ENCODE assay signal across 18 cellular contexts in genomic region chr2:102369866-102370265, GRCh38. TPM values are rescaled to one million over a fixed set of nuclear protein-coding genes. Genes with fewer than 3 reads are reported as not detected.
DNase-seq lines count a peak whose midpoint lies in the region; ATAC-seq and TF ChIP-seq lines count a peak whose summit lies in the region.
"Had no signal": no experiment of that assay in that cellular context is flagged by ENCODE, and none has a peak within 500 bp of the region (broad histone marks: within the 10 kb centered on the region; RNA-seq: fewer than 3 reads in every experiment).

No MANE protein-coding gene starts in this region.

- H3K4me1 Mint-ChIP-seq in activated CD4-positive, alpha-beta T cell treated with anti-CD3 and anti-CD28 coated beads, Interleukin-2, amount 10 ng/mL, durations not matched to agents 24 days and 14 days = peaks cover 53% of the 10 kb centered on the region
- peaks cover 68% of the 10 kb centered on the region for H3K4me1 Mint-ChIP-seq in activated T-helper 1 cell treated with anti-CD3 and anti-CD28 coated beads, Interleukin-12 subunit alpha, Interleukin-12 subunit beta, Interleukin-2, Interleukin-4 antibody, amounts not matched to agents 30 ng/mL and 10 ng/mL and 1 ng/mL, durations not matched to agents 14 hours and 24 hours and 36 hours (ENCODE audit: low read depth)
- H3K4me1 Mint-ChIP-seq in MCF 10A (ENCODE audit: insufficient read depth, unreplicated experiment) = no peaks in the 10 kb centered on the region

- intact Hi-C loops in activated CD4-positive, alpha-beta T cell treated with anti-CD3 and anti-CD28 coated beads, Interleukin-2, amount 10 ng/mL, durations not matched to agents 24 days and 14 days (cut with micrococcal nuclease) = loop anchor here (5.0 to 10.0 kb wide), 5 partner anchors 233 to 1063 kb away; partner anchors contain the start of gene RNF149
- intact Hi-C loops in activated T-helper 1 cell treated with anti-CD3 and anti-CD28 coated beads, Interleukin-12 subunit alpha, Interleukin-12 subunit beta, Interleukin-2, Interleukin-4 antibody, amounts not matched to agents 30 ng/mL and 10 ng/mL and 1 ng/mL, durations not matched to agents 14 hours and 24 hours and 36 hours (cut with micrococcal nuclease) = loop anchor here (5.0 to 10.0 kb wide), 4 partner anchors 365 to 1063 kb away; partner anchors contain the start of gene RNF149
- intact Hi-C loops in MCF 10A (cut with micrococcal nuclease) = no loop called here

- CTCF ChIA-PET in MCF 10A (lab: Yijun Ruan, JAX) = interaction anchor here (0.5 kb wide), 1 partner anchor 227 kb away, joined by 3 read pairs; the partner anchor contains the start of gene IL1R1

- H3K4me3 Mint-ChIP-seq in activated CD4-positive, alpha-beta T cell treated with anti-CD3 and anti-CD28 coated beads, Interleukin-2, amount 10 ng/mL, durations not matched to agents 24 days and 14 days = no peak overlapping the region
- no peak overlapping the region for H3K4me3 Mint-ChIP-seq in activated T-helper 1 cell treated with anti-CD3 and anti-CD28 coated beads, Interleukin-12 subunit alpha, Interleukin-12 subunit beta, Interleukin-2, Interleukin-4 antibody, amounts not matched to agents 30 ng/mL and 10 ng/mL and 1 ng/mL, durations not matched to agents 14 hours and 24 hours and 36 hours
- H3K4me3 Mint-ChIP-seq in MCF 10A (ENCODE audit: unreplicated experiment) = no peak overlapping the region
- H3K4me3 Mint-ChIP-seq: CD4-positive, CD25-positive, alpha-beta regulatory T cell; HFFc6 had no signal

- BruUV-seq in MCF 10A (replicated peaks; lab: Mats Ljungman, UMichigan) = no TSS peak

- peaks cover 11% of the 10 kb centered on the region for H3K9me3 Mint-ChIP-seq in activated CD4-positive, alpha-beta T cell treated with anti-CD3 and anti-CD28 coated beads, Interleukin-2, amount 10 ng/mL, durations not matched to agents 24 days and 14 days
- H3K9me3 Mint-ChIP-seq in activated T-helper 1 cell treated with anti-CD3 and anti-CD28 coated beads, Interleukin-12 subunit alpha, Interleukin-12 subunit beta, Interleukin-2, Interleukin-4 antibody, amounts not matched to agents 30 ng/mL and 10 ng/mL and 1 ng/mL, durations not matched to agents 14 hours and 24 hours and 36 hours = peaks cover 22% of the 10 kb centered on the region
- peaks cover 15% of the 10 kb centered on the region for H3K9me3 Mint-ChIP-seq in MCF 10A (ENCODE audit: unreplicated experiment)

- peak; percentile 53 for DNase-seq in activated CD4-positive, alpha-beta T cell treated with anti-CD3 and anti-CD28 coated beads, Interleukin-2, amount 10 ng/mL, durations not matched to agents 24 days and 14 days
- DNase-seq in activated CD4-positive, alpha-beta T cell treated with anti-CD3 and anti-CD28 coated beads for 48 hours = no peak
- no peak for DNase-seq in activated T-helper 1 cell treated with anti-CD3 and anti-CD28 coated beads, Interleukin-12 subunit alpha, Interleukin-12 subunit beta, Interleukin-2, Interleukin-4 antibody, amounts not matched to agents 30 ng/mL and 10 ng/mL and 1 ng/mL, durations not matched to agents 14 hours and 24 hours and 36 hours (ENCODE audit: low spot score)
- DNase-seq in myocyte (ENCODE audit: low read depth) = peak; percentile 15
- DNase-seq in MCF 10A (ENCODE audit: unreplicated experiment) = no peak
- no peak for DNase-seq in activated CD8-positive, alpha-beta memory T cell treated with anti-CD3 and anti-CD28 coated beads, Interleukin-2, amount 50 U/mL, for 4 hours
- DNase-seq: ACHN; CD4-positive, CD25-positive, alpha-beta regulatory T cell; COR-L47; DMS153; DMS79 treated with DMSO at 0.1 percent for 48 hours; EL; GOT3; HCEC 1CT; HFFc6 had no signal

- TF ChIP-seq CTCF in MCF 10A (IDR thresholded peaks at IDR 0.05; ENCODE audit: unreplicated experiment) = no peak

- H3K27ac Mint-ChIP-seq in activated CD4-positive, alpha-beta T cell treated with anti-CD3 and anti-CD28 coated beads, Interleukin-2, amount 10 ng/mL, durations not matched to agents 24 days and 14 days = no peak overlapping the region
- peak overlapping the region; percentile 42 for H3K27ac Mint-ChIP-seq in activated T-helper 1 cell treated with anti-CD3 and anti-CD28 coated beads, Interleukin-12 subunit alpha, Interleukin-12 subunit beta, Interleukin-2, Interleukin-4 antibody, amounts not matched to agents 30 ng/mL and 10 ng/mL and 1 ng/mL, durations not matched to agents 14 hours and 24 hours and 36 hours
- H3K27ac Mint-ChIP-seq in MCF 10A (ENCODE audit: low read depth, unreplicated experiment) = no peak overlapping the region
- H3K27ac Mint-ChIP-seq: HFFc6 had no signal

- no peak for ATAC-seq in HG03025 (IDR thresholded peaks at IDR 0.05; ENCODE audit: low FRiP score, unreplicated experiment)
- ATAC-seq: HepG2 had no signal

- no peaks in the 10 kb centered on the region for H3K27me3 Mint-ChIP-seq in activated CD4-positive, alpha-beta T cell treated with anti-CD3 and anti-CD28 coated beads, Interleukin-2, amount 10 ng/mL, durations not matched to agents 24 days and 14 days
- H3K27me3 Mint-ChIP-seq in activated T-helper 1 cell treated with anti-CD3 and anti-CD28 coated beads, Interleukin-12 subunit alpha, Interleukin-12 subunit beta, Interleukin-2, Interleukin-4 antibody, amounts not matched to agents 30 ng/mL and 10 ng/mL and 1 ng/mL, durations not matched to agents 14 hours and 24 hours and 36 hours (ENCODE audit: insufficient read depth) = no peaks in the 10 kb centered on the region
- no peaks in the 10 kb centered on the region for H3K27me3 Mint-ChIP-seq in MCF 10A (ENCODE audit: insufficient read depth, unreplicated experiment)
- H3K27me3 Mint-ChIP-seq: CD4-positive, CD25-positive, alpha-beta regulatory T cell had no signal

- POLR2A ChIA-PET in MCF 10A (lab: Yijun Ruan, JAX) = no interaction called here

- peaks cover 82% of the 10 kb centered on the region for H3K36me3 Mint-ChIP-seq in activated CD4-positive, alpha-beta T cell treated with anti-CD3 and anti-CD28 coated beads, Interleukin-2, amount 10 ng/mL, durations not matched to agents 24 days and 14 days (ENCODE audit: low read depth)
- peaks cover 82% of the 10 kb centered on the region for H3K36me3 Mint-ChIP-seq in activated T-helper 1 cell treated with anti-CD3 and anti-CD28 coated beads, Interleukin-12 subunit alpha, Interleukin-12 subunit beta, Interleukin-2, Interleukin-4 antibody, amounts not matched to agents 30 ng/mL and 10 ng/mL and 1 ng/mL, durations not matched to agents 14 hours and 24 hours and 36 hours (ENCODE audit: low read depth)
- peaks cover 6% of the 10 kb centered on the region for H3K36me3 Mint-ChIP-seq in MCF 10A (ENCODE audit: insufficient read depth, unreplicated experiment)

RNA-seq across cellular contexts. Expression of gene IL18R1, which starts 14.3 kb away (rescaled TPM):
- total RNA-seq in activated CD4-positive, alpha-beta T cell treated with anti-CD3 and anti-CD28 coated beads, Interleukin-2, amount 10 ng/mL, durations not matched to agents 24 days and 14 days = 41.7 and 50.2 TPM in 2 replicates
- total RNA-seq in activated T-helper 1 cell treated with anti-CD3 and anti-CD28 coated beads, Interleukin-12 subunit alpha, Interleukin-12 subunit beta, Interleukin-2, Interleukin-4 antibody, amounts not matched to agents 30 ng/mL and 10 ng/mL and 1 ng/mL, durations not matched to agents 14 hours and 24 hours and 36 hours = 57.8 and 61.3 TPM in 2 replicates
- total RNA-seq in myocyte (not detected in 2 replicates), MCF 10A (2022) (3.5 and 6.7 TPM in 2 replicates)
- polyA plus RNA-seq in myocyte (2012) = not detected
- total RNA-seq: A172, HFFc6 had no signal

RNA-seq across cellular contexts. Expression of gene IL18RAP, which starts 53.1 kb away (rescaled TPM):
- 15.0 and 16.9 TPM in 2 replicates for total RNA-seq in activated CD4-positive, alpha-beta T cell treated with anti-CD3 and anti-CD28 coated beads, Interleukin-2, amount 10 ng/mL, durations not matched to agents 24 days and 14 days
- 37.1 and 38.4 TPM in 2 replicates for total RNA-seq in activated T-helper 1 cell treated with anti-CD3 and anti-CD28 coated beads, Interleukin-12 subunit alpha, Interleukin-12 subunit beta, Interleukin-2, Interleukin-4 antibody, amounts not matched to agents 30 ng/mL and 10 ng/mL and 1 ng/mL, durations not matched to agents 14 hours and 24 hours and 36 hours
- not detected in 2 replicates for total RNA-seq in myocyte
- not detected for polyA plus RNA-seq in myocyte (2012)
- total RNA-seq in MCF 10A (2022) = not detected in 2 replicates
- total RNA-seq: A172, HepG2, HFFc6 had no signal

RNA-seq across cellular contexts. Expression of gene IL1RL1, which starts 58.5 kb away (rescaled TPM):
- 0.54 and 0.84 TPM in 2 replicates for total RNA-seq in activated CD4-positive, alpha-beta T cell treated with anti-CD3 and anti-CD28 coated beads, Interleukin-2, amount 10 ng/mL, durations not matched to agents 24 days and 14 days
- total RNA-seq in activated T-helper 1 cell treated with anti-CD3 and anti-CD28 coated beads, Interleukin-12 subunit alpha, Interleukin-12 subunit beta, Interleukin-2, Interleukin-4 antibody, amounts not matched to agents 30 ng/mL and 10 ng/mL and 1 ng/mL, durations not matched to agents 14 hours and 24 hours and 36 hours = 3.9 and 4.8 TPM in 2 replicates
- total RNA-seq in myocyte (not detected in 2 replicates), MCF 10A (2022) (10.0 and 25.6 TPM in 2 replicates)
- polyA plus RNA-seq in myocyte (2012) = 0.08 TPM
- total RNA-seq: HFFc6 had no signal
- polyA plus RNA-seq: CD4-positive, CD25-positive, alpha-beta regulatory T cell had no signal

Comparison
In these comparisons a context has a peak if more than half of its experiments do, and no peak if none do; other contexts are left out.
1. DNase-seq: peak in activated CD4-positive, alpha-beta T cell treated with anti-CD3 and anti-CD28 coated beads, Interleukin-2, amount 10 ng/mL, durations not matched to agents 24 days and 14 days (single experiment) and myocyte (single experiment); none in activated CD4-positive, alpha-beta T cell treated with anti-CD3 and anti-CD28 coated beads for 48 hours (single experiment), activated T-helper 1 cell treated with anti-CD3 and anti-CD28 coated beads, Interleukin-12 subunit alpha, Interleukin-12 subunit beta, Interleukin-2, Interleukin-4 antibody, amounts not matched to agents 30 ng/mL and 10 ng/mL and 1 ng/mL, durations not matched to agents 14 hours and 24 hours and 36 hours (single experiment), MCF 10A (single experiment) and activated CD8-positive, alpha-beta memory T cell treated with anti-CD3 and anti-CD28 coated beads, Interleukin-2, amount 50 U/mL, for 4 hours (single experiment).
2. RNA of gene IL18RAP, which starts 53.1 kb away (total RNA-seq): 37.1 to 38.4 TPM in activated T-helper 1 cell treated with anti-CD3 and anti-CD28 coated beads, Interleukin-12 subunit alpha, Interleukin-12 subunit beta, Interleukin-2, Interleukin-4 antibody, amounts not matched to agents 30 ng/mL and 10 ng/mL and 1 ng/mL, durations not matched to agents 14 hours and 24 hours and 36 hours and 15.0 to 16.9 TPM in activated CD4-positive, alpha-beta T cell treated with anti-CD3 and anti-CD28 coated beads, Interleukin-2, amount 10 ng/mL, durations not matched to agents 24 days and 14 days; not detected in MCF 10A and not detected in myocyte; every median in the first group is over 10 times any median in the second.